8 cellular contexts compared by ENCODE assay signal in genomic region chr11:76608228-76608627, GRCh38.
DNase-seq lines count a peak whose midpoint lies in the region; ATAC-seq, FAIRE-seq and TF ChIP-seq lines count a peak whose summit lies in the region.
"Not testable (repeated sequence)": the region's sequence is repeated elsewhere in the genome, so short reads cannot be mapped to it uniquely, and the experiment has no call there.

No MANE protein-coding gene starts in this region.

- not testable (repeated sequence) for H2AFZ ChIP-seq in K562 (ENCODE audit: low read depth, low read length)

- H3K27ac Mint-ChIP-seq in WTC11; activated CD8-positive, alpha-beta T cell treated with anti-CD3 and anti-CD28 coated beads, Interleukin-2, amount 10 ng/mL, durations not matched to agents 7 days and 5 days; endodermal cell: not testable (repeated sequence)

- not testable (repeated sequence) for H3K27ac ChIP-seq in K562 (ENCODE audit: extremely low read depth, low read depth, low read length); endodermal cell (ENCODE audit: low read depth, low read length); testis

- H3K9me1 ChIP-seq in K562 (ENCODE audit: control insufficient read depth, insufficient read depth, low read length): not testable (repeated sequence)

- POLR2A ChIA-PET in WTC11 (lab: Charles Lee); activated CD8-positive, alpha-beta T cell treated with anti-CD3 and anti-CD28 coated beads, Interleukin-2, amount 10 ng/mL, durations not matched to agents 7 days and 5 days (lab: Charles Lee); K562 (lab: Yijun Ruan, JAX): not testable (repeated sequence)

- not testable (repeated sequence) for BruUV-seq in K562 (replicated peaks; lab: Mats Ljungman, UMichigan)

- H3K79me2 ChIP-seq in K562 (ENCODE audit: control insufficient read depth, insufficient read depth, low read length): not testable (repeated sequence)

- ATAC-seq in WTC11; activated CD8-positive, alpha-beta T cell treated with anti-CD3 and anti-CD28 coated beads, Interleukin-2, amount 10 ng/mL, durations not matched to agents 7 days and 5 days; K562; Right ventricle myocardium inferior; left lobe of liver: not testable (repeated sequence)

- not testable (repeated sequence) for H3K4me2 ChIP-seq in K562 (ENCODE audit: insufficient read depth, low read length)

- not testable (repeated sequence) for H3K27me3 Mint-ChIP-seq in WTC11 (ENCODE audit: low read depth); activated CD8-positive, alpha-beta T cell treated with anti-CD3 and anti-CD28 coated beads, Interleukin-2, amount 10 ng/mL, durations not matched to agents 7 days and 5 days (ENCODE audit: low read depth); endodermal cell (ENCODE audit: insufficient read depth)

- H3K4me1 ChIP-seq in K562 (replicated peaks in 1 of 2; ENCODE audit: control insufficient read depth in 2 of 2, insufficient read depth in 2 of 2, low read length in 2 of 2); endodermal cell (ENCODE audit: control insufficient read depth, insufficient read depth, low read length): not testable (repeated sequence)
- peaks cover 35% of the 10 kb centered on the region for H3K4me1 ChIP-seq in testis

- in situ Hi-C loops in K562 (cut with MboI): not testable (repeated sequence)

- FAIRE-seq in K562 (lab: Jason Lieb, UNC): not testable (repeated sequence)

- CTCF ChIA-PET in WTC11 (lab: Charles Lee): interaction anchor here (1.1 to 1.5 kb wide), 2 partner anchors 9 kb away, joined by 3 to 12 read pairs; no protein-coding TSS in a partner anchor
- CTCF ChIA-PET in activated CD8-positive, alpha-beta T cell treated with anti-CD3 and anti-CD28 coated beads, Interleukin-2, amount 10 ng/mL, durations not matched to agents 7 days and 5 days (lab: Charles Lee); K562 (lab: Yijun Ruan, JAX; ENCODE audit: low intra/inter-chr PET ratio): not testable (repeated sequence)

- not testable (repeated sequence) for H3K9me3 ChIP-seq in K562 (replicated peaks; ENCODE audit: control insufficient read depth, insufficient read depth, low read depth, low read length); endodermal cell (ENCODE audit: control insufficient read depth, low read length); testis

- intact Hi-C loops in K562 (cut with micrococcal nuclease); Right ventricle myocardium inferior (cut with DNase I); testis (cut with DNase I; ENCODE audit: low total_unique reads): not testable (repeated sequence)

- 76% methylated on average over 10 of the region's 11 CpGs for WGBS in K562 (ENCODE audit: insufficient coverage, low coverage, missing lambda C conversion rate)
- 97 to 98% methylated on average over 8 to 11 of the region's 11 CpGs for WGBS in endodermal cell (ENCODE audit: insufficient coverage in 1 of 2, insufficient read length in 1 of 2), 2 experiments
- WGBS in testis, 2 donors: 72 to 84% methylated on average over 11 of the region's 11 CpGs

- not testable (repeated sequence) for TF ChIP-seq POLR2A in K562 (conservative IDR thresholded peaks at IDR 0.05); testis (IDR thresholded peaks at IDR 0.05)

- not testable (repeated sequence) for DNase-seq in WTC11 (ENCODE audit: low spot score); K562 (ENCODE audit: extremely low read depth in 1 of 4, low spot score in 3 of 4)
- peak; percentile 15 for DNase-seq in activated CD8-positive, alpha-beta T cell treated with anti-CD3 and anti-CD28 coated beads, Interleukin-2, amount 10 ng/mL, durations not matched to agents 7 days and 5 days
- peak; percentile 35 for DNase-seq in endodermal cell
- DNase-seq in Right ventricle myocardium inferior (ENCODE audit: missing footprints): peak; percentile 31
- DNase-seq in left lobe of liver (ENCODE audit: low spot score): peak; percentile 26
- peak; percentile 21 for DNase-seq in stimulated activated CD8-positive, alpha-beta memory T cell treated with anti-CD3 and anti-CD28 coated beads, Interleukin-4, amount 100 ng/mL, for 48 hours
- peak; percentile 81 for DNase-seq in testis

- H3K4me3 ChIP-seq in K562; endodermal cell (ENCODE audit: low read length); testis: not testable (repeated sequence)

- peaks cover 12% of the 10 kb centered on the region for H3K9me3 Mint-ChIP-seq in WTC11
- not testable (repeated sequence) for H3K9me3 Mint-ChIP-seq in activated CD8-positive, alpha-beta T cell treated with anti-CD3 and anti-CD28 coated beads, Interleukin-2, amount 10 ng/mL, durations not matched to agents 7 days and 5 days (ENCODE audit: insufficient read depth)
- peaks cover 12% of the 10 kb centered on the region for H3K9me3 Mint-ChIP-seq in endodermal cell

- not testable (repeated sequence) for TF ChIP-seq EP300 in K562 (IDR thresholded peaks at IDR 0.05; ENCODE audit: low read length)

- H3K36me3 Mint-ChIP-seq in WTC11; activated CD8-positive, alpha-beta T cell treated with anti-CD3 and anti-CD28 coated beads, Interleukin-2, amount 10 ng/mL, durations not matched to agents 7 days and 5 days (ENCODE audit: low read depth); endodermal cell (ENCODE audit: low read depth): not testable (repeated sequence)

- TF ChIP-seq RAD21 in K562 (CRISPR knock-in tag; conservative IDR thresholded peaks at IDR 0.05 in 1 of 2, IDR thresholded peaks at IDR 0.05 in 1 of 2): not testable (repeated sequence)

- not testable (repeated sequence) for H3K9ac ChIP-seq in K562 (ENCODE audit: insufficient read depth in 1 of 2, low read depth in 2 of 2, low read length in 2 of 2); endodermal cell (ENCODE audit: extremely low read depth, low read length, poor library complexity, severe bottlenecking)

- peaks cover 28% of the 10 kb centered on the region for H3K4me1 Mint-ChIP-seq in WTC11
- H3K4me1 Mint-ChIP-seq in activated CD8-positive, alpha-beta T cell treated with anti-CD3 and anti-CD28 coated beads, Interleukin-2, amount 10 ng/mL, durations not matched to agents 7 days and 5 days (ENCODE audit: low read depth); endodermal cell: not testable (repeated sequence)

- not testable (repeated sequence) for H3K4me3 Mint-ChIP-seq in WTC11; activated CD8-positive, alpha-beta T cell treated with anti-CD3 and anti-CD28 coated beads, Interleukin-2, amount 10 ng/mL, durations not matched to agents 7 days and 5 days; endodermal cell

- H4K20me1 ChIP-seq in K562 (replicated peaks; ENCODE audit: control insufficient read depth, insufficient read depth, low read length): not testable (repeated sequence)

- not testable (repeated sequence) for H3K36me3 ChIP-seq in K562 (ENCODE audit: control insufficient read depth, insufficient read depth, low read length); endodermal cell (ENCODE audit: control insufficient read depth, insufficient read depth, low read length); testis (ENCODE audit: low read depth, missing control alignments)

- H3K27me3 ChIP-seq in K562 (ENCODE audit: control insufficient read depth in 2 of 2, insufficient read depth in 2 of 2, low read length in 2 of 2); endodermal cell (ENCODE audit: control insufficient read depth, insufficient read depth, low read length, poor library complexity, severe bottlenecking); testis: not testable (repeated sequence)

- TF ChIP-seq CTCF in WTC11 (IDR thresholded peaks at IDR 0.05); K562 (IDR thresholded peaks at IDR 0.05 in 2 of 3, conservative IDR thresholded peaks at IDR 0.05 in 1 of 3; ENCODE audit: insufficient read depth in 2 of 3, low read depth in 1 of 3, low read length in 3 of 3); endodermal cell (conservative IDR thresholded peaks at IDR 0.05); testis (IDR thresholded peaks at IDR 0.05): not testable (repeated sequence)

TF ChIP-seq in WTC11, 78 proteins besides CTCF, POLR2A, EP300 and RAD21:
- peak; percentile 58 for TF ChIP-seq NFYB (CRISPR knock-in tag; conservative IDR thresholded peaks at IDR 0.05; ENCODE audit: low read depth)

TF ChIP-seq in K562, 482 proteins besides CTCF, POLR2A, EP300 and RAD21:
- TF ChIP-seq NFYB (IDR thresholded peaks at IDR 0.05; ENCODE audit: extremely low read depth, insufficient read length): peak; percentile 49
